In the genomic region with DNA sequence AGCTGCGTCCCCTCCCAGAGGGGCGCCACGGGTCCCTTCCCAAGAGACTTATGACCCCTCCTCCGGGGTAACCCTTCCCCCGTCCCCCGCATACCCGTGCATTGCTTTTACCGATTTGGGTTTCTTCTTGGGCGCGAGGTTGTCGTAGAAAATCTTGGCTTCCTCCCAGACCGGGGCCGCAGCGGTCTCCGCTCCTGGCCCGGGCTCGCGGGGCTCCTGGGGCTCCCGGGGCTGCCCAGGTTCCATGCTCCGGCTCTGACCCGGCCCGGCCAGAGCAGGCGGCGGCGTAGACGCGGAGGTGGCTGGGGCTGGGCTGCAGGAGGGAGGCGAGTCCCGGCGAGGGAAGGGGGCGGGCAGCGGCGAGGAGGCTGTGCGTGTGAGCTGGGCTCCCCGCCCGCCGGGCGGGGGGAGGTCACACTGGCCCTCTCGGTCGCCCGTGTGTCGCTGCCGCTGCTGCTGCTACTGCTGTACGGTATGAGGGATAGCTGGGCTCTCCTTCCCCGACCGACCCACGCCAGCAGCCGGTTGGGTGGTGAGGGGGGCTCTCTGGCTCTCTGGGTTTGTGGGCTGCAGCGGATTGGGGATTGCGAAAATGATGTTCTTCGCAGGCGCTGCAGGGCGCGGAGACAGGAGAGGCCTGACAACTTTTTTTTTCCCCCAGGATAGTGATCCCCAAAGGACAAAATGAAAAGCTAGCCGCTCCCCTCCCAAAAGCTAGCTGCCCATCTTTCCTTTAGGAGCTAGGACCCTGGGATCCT, we compare ENCODE assay signal across 7 cellular contexts. TPM values are rescaled to one million over a fixed set of nuclear protein-coding genes. Genes with fewer than 3 reads are reported as not detected.
DNase-seq lines count a peak whose midpoint lies in the region; ATAC-seq, FAIRE-seq and TF ChIP-seq lines count a peak whose summit lies in the region.

A gene (minus strand): TSS at position 315 of the 758 bp plus-strand sequence. CDS start 69 bp downstream, at position 246.

- H3K27me3 ChIP-seq in RWPE2 (ENCODE audit: insufficient read depth, poor library complexity, severe bottlenecking) (peaks cover 27% of the 10 kb centered on the region), left lung (peaks cover 22 to 32% of the 10 kb centered on the region in 2 donors), stomach smooth muscle (ENCODE audit: control insufficient read depth in 1 of 2, insufficient read depth in 2 of 2, low read length in 2 of 2) (peaks cover 16 to 17% of the 10 kb centered on the region in 2 donors)

- H3K27ac ChIP-seq in RWPE2 (ENCODE audit: poor library complexity, severe bottlenecking) (no peak within 1 kb of the TSS), left lung (no peak within 1 kb of the TSS), stomach smooth muscle (ENCODE audit: low read length) (no peak within 1 kb of the TSS)

- H3K9ac ChIP-seq in stomach smooth muscle (ENCODE audit: low read length in 2 of 2) = peak within 1 kb of the TSS in 1 of 2 donors; percentile 28

- intact Hi-C loops in left lung (cut with DNase I) = no loop called here

- H3K9me3 ChIP-seq in RWPE2 (ENCODE audit: severe bottlenecking) = no peaks in the 10 kb centered on the region
- H3K9me3 ChIP-seq in left lung = no peaks in the 10 kb centered on the region
- H3K9me3 ChIP-seq in stomach smooth muscle (ENCODE audit: control insufficient read depth in 2 of 2, low read length in 2 of 2) = no peaks in the 10 kb centered on the region

- H3K36me3 ChIP-seq in RWPE2 (ENCODE audit: low read depth) = no peaks in the 10 kb centered on the region
- no peaks in the 10 kb centered on the region for H3K36me3 ChIP-seq in left lung
- H3K36me3 ChIP-seq in stomach smooth muscle (ENCODE audit: control insufficient read depth in 2 of 2, insufficient read depth in 2 of 2, low read length in 2 of 2) = no peaks in the 10 kb centered on the region

- H3K4me1 ChIP-seq in RWPE2 (ENCODE audit: insufficient read depth, poor library complexity, severe bottlenecking) = peaks cover 9% of the 10 kb centered on the region
- peaks cover 7% of the 10 kb centered on the region in 2 donors for H3K4me1 ChIP-seq in left lung
- peaks cover 16% of the 10 kb centered on the region for H3K4me1 ChIP-seq in stomach smooth muscle (ENCODE audit: control insufficient read depth, insufficient read depth, low read length)

- peak within 1 kb of the TSS; percentile 26 for H3K4me3 ChIP-seq in RWPE2 (ENCODE audit: severe bottlenecking)
- peak within 1 kb of the TSS; percentile 19 to 27 for H3K4me3 ChIP-seq in left lung
- peak within 1 kb of the TSS; percentile 64 to 71 for H3K4me3 ChIP-seq in stomach smooth muscle (ENCODE audit: low read length in 2 of 2)

- ATAC-seq in RWPE2 (ENCODE audit: low read depth) (peak; percentile 54), left lung (peak; percentile 81), HG03460 (IDR thresholded peaks at IDR 0.05; ENCODE audit: unreplicated experiment) (no peak)

- TF ChIP-seq CTCF in RWPE2 (IDR thresholded peaks at IDR 0.05; ENCODE audit: poor library complexity, severe bottlenecking) = no peak
- no peak for TF ChIP-seq CTCF in left lung (IDR thresholded peaks at IDR 0.05)

- peak; percentile 64 for FAIRE-seq in GM19239 (lab: Jason Lieb, UNC)

- DNase-seq in GM19239 (ENCODE audit: insufficient read length, low spot score) (peak; percentile 47), RWPE2 (ENCODE audit: low spot score) (no peak), cerebellum (ENCODE audit: low spot score) (peak; percentile 77), left lung (peak in 1 of 2 donors; percentile 43), DMS153 (lab: John Stamatoyannopoulos, UW) (no peak)

RNA-seq across cellular contexts. Expression of the gene that starts here (rescaled TPM):
- 1.00 TPM for total RNA-seq in cerebellum
- total RNA-seq in left lung = 1 to 10 TPM in 1 of 2 donors, under 1 TPM in 1; 0.42 to 8.9 TPM

Comparison
In these comparisons a context has a peak if more than half of its experiments do, and no peak if none do; other contexts are left out.
1. Peak in DNase-seq in cerebellum; RNA of the gene not detected or under 1 TPM.